In genomic region chr20:13524339-13524738, GRCh38 we compare ENCODE assay signal across 20 cellular contexts.
"Had no signal": no experiment of that assay in that cellular context is flagged by ENCODE, and none has a peak within 500 bp of the region (broad histone marks: within the 10 kb centered on the region; RNA-seq: fewer than 3 reads in every experiment).

No MANE protein-coding gene starts in this region.

- H3K9me3 Mint-ChIP-seq: T-helper 1 cell treated with Interleukin-12 subunit alpha and Interleukin-12 subunit beta and Interleukin-4 antibody, amounts not matched to agents 30 μg/mL and 1 μg/mL, for 36 hours had no signal

- H3K27ac Mint-ChIP-seq: activated CD8-positive, alpha-beta T cell treated with anti-CD3 and anti-CD28 coated beads, Interleukin-2, amount 10 ng/mL, durations not matched to agents 7 days and 5 days; activated naive CD4-positive, alpha-beta T cell treated with anti-CD3 and anti-CD28 coated beads, Interleukin-2, amount 50 U/mL, for 24 hours; T-helper 1 cell treated with Interleukin-12 subunit alpha and Interleukin-12 subunit beta and Interleukin-4 antibody, amounts not matched to agents 30 μg/mL and 1 μg/mL, for 36 hours; WTC11 had no signal

- H3K9me3 ChIP-seq: body of pancreas had no signal

- DNase-seq: activated CD4-positive, alpha-beta T cell treated with anti-CD3 and anti-CD28 coated beads for 48 hours; activated CD4-positive, alpha-beta T cell treated with anti-CD3 and anti-CD28 coated beads, Interleukin-2, amount 50 U/mL, for 4 hours; activated CD4-positive, CD25-positive, alpha-beta regulatory T cell treated with anti-CD3 and anti-CD28 coated beads, Interleukin-2, amount 50 U/mL, for 72 hours; activated CD8-positive, alpha-beta memory T cell treated with anti-CD3 and anti-CD28 coated beads, Interleukin-2, amount 50 U/mL, for 48 hours; activated CD8-positive, alpha-beta T cell treated with anti-CD3 and anti-CD28 coated beads, Interleukin-2, amount 10 ng/mL, durations not matched to agents 7 days and 5 days; activated T-cell treated with anti-CD3 and anti-CD28 coated beads, Interleukin-2, amount 50 U/mL, for 1 hour; aorta; body of pancreas; MM.1S; NCI-H1105 treated with DMSO at 0.1 percent for 48 hours; NCI-H1436 treated with DMSO at 0.1 percent for 48 hours; NCI-H187; NCI-H2081; NCI-H510A treated with DMSO at 0.1 percent for 48 hours; SHP77 treated with DMSO at 0.1 percent for 48 hours had no signal

- FAIRE-seq: RCC 7860 had no signal

- H3K4me1 ChIP-seq: body of pancreas had no signal

- H3K27ac ChIP-seq: body of pancreas, cardiac muscle cell had no signal

- ATAC-seq: activated CD8-positive, alpha-beta T cell treated with anti-CD3 and anti-CD28 coated beads, Interleukin-2, amount 10 ng/mL, durations not matched to agents 7 days and 5 days; body of pancreas; WTC11 had no signal

- H3K27me3 ChIP-seq: body of pancreas, cardiac muscle cell had no signal

- H3K27me3 Mint-ChIP-seq: activated naive CD4-positive, alpha-beta T cell treated with anti-CD3 and anti-CD28 coated beads, Interleukin-2, amount 50 U/mL, for 24 hours had no signal

- H3K4me3 Mint-ChIP-seq: activated CD8-positive, alpha-beta T cell treated with anti-CD3 and anti-CD28 coated beads, Interleukin-2, amount 10 ng/mL, durations not matched to agents 7 days and 5 days; activated naive CD4-positive, alpha-beta T cell treated with anti-CD3 and anti-CD28 coated beads, Interleukin-2, amount 50 U/mL, for 24 hours; T-helper 1 cell treated with Interleukin-12 subunit alpha and Interleukin-12 subunit beta and Interleukin-4 antibody, amounts not matched to agents 30 μg/mL and 1 μg/mL, for 36 hours; WTC11 had no signal

- H3K4me1 Mint-ChIP-seq: activated naive CD4-positive, alpha-beta T cell treated with anti-CD3 and anti-CD28 coated beads, Interleukin-2, amount 50 U/mL, for 24 hours; WTC11 had no signal

- H3K4me3 ChIP-seq: body of pancreas, cardiac muscle cell had no signal
